In genomic region chr3:155553800-155554199, GRCh38 we compare ENCODE assay signal across 10 cellular contexts.
DNase-seq lines count a peak whose midpoint lies in the region; ATAC-seq and TF ChIP-seq lines count a peak whose summit lies in the region.
"Had no signal": no experiment of that assay in that cellular context is flagged by ENCODE, and none has a peak within 500 bp of the region (broad histone marks: within the 10 kb centered on the region; RNA-seq: fewer than 3 reads in every experiment).

No MANE protein-coding gene starts in this region.

- H3K36me3 ChIP-seq in testis (ENCODE audit: low read depth, missing control alignments): no peaks in the 10 kb centered on the region

- H3K27me3 ChIP-seq in testis: no peaks in the 10 kb centered on the region

- TF ChIP-seq CTCF in nephron (IDR thresholded peaks at IDR 0.05; ENCODE audit: unreplicated experiment in 3 of 3): no peak
- no peak for TF ChIP-seq CTCF in testis (IDR thresholded peaks at IDR 0.05)

- H3K4me1 Mint-ChIP-seq in nephron: peaks cover 45% of the 10 kb centered on the region

- peak; percentile 25 for DNase-seq in NCI-H2227 treated with DMSO at 0.1 percent for 48 hours (lab: John Stamatoyannopoulos, UW)
- no peak for DNase-seq in testis
- no peak for DNase-seq in GM03348 (ENCODE audit: low spot score)
- DNase-seq: activated CD4-positive, CD25-positive, alpha-beta regulatory T cell treated with anti-CD3 and anti-CD28 coated beads, Interleukin-2, amount 50 U/mL, for 72 hours; NCI-H748 treated with DMSO at 0.1 percent for 48 hours had no signal

- H3K27ac ChIP-seq in testis: no peak overlapping the region

- H3K9me3 ChIP-seq in testis: no peaks in the 10 kb centered on the region

- H3K9me3 Mint-ChIP-seq in nephron: no peaks in the 10 kb centered on the region
- H3K9me3 Mint-ChIP-seq: brain had no signal

- TF ChIP-seq POLR2A in GM18505 (IDR thresholded peaks at IDR 0.05; ENCODE audit: borderline replicate concordance, extremely low read depth, insufficient read depth, insufficient read length): no peak
- no peak for TF ChIP-seq POLR2A in testis (IDR thresholded peaks at IDR 0.05)

- peaks cover 8% of the 10 kb centered on the region for H3K36me3 Mint-ChIP-seq in nephron (ENCODE audit: low read depth)

- no peak overlapping the region for H3K4me3 Mint-ChIP-seq in nephron
- H3K4me3 Mint-ChIP-seq: brain had no signal

- WGBS in testis, 2 donors: 54 to 67% methylated on average over 4 of the region's 4 CpGs

- intact Hi-C loops in testis (cut with DNase I; ENCODE audit: low total_unique reads): no loop called here

- ATAC-seq in GM18505 (IDR thresholded peaks at IDR 0.05; ENCODE audit: unreplicated experiment) (peak; percentile 30), GM21786 (IDR thresholded peaks at IDR 0.05; ENCODE audit: unreplicated experiment) (peak; percentile 46), HG03025 (IDR thresholded peaks at IDR 0.05; ENCODE audit: low FRiP score, unreplicated experiment) (no peak)

- H3K4me1 ChIP-seq in testis: no peaks in the 10 kb centered on the region

- H3K27ac Mint-ChIP-seq in nephron: peak overlapping the region; percentile 18 to 99 (median 44)
- H3K27ac Mint-ChIP-seq: brain had no signal

- no peaks in the 10 kb centered on the region for H3K27me3 Mint-ChIP-seq in nephron (ENCODE audit: low read depth)
- H3K27me3 Mint-ChIP-seq: brain had no signal

- H3K4me3 ChIP-seq in testis: no peak overlapping the region
